13 cellular contexts compared by ENCODE assay signal in genomic region chr17:28524476-28525415, GRCh38. TPM values are rescaled to one million over a fixed set of nuclear protein-coding genes. Genes with fewer than 3 reads are reported as not detected.
DNase-seq lines count a peak whose midpoint lies in the region; ATAC-seq, FAIRE-seq and TF ChIP-seq lines count a peak whose summit lies in the region.
"Had no signal": no experiment of that assay in that cellular context is flagged by ENCODE, and none has a peak within 500 bp of the region (broad histone marks: within the 10 kb centered on the region; RNA-seq: fewer than 3 reads in every experiment).

No MANE protein-coding gene starts in this region.

- TF ChIP-seq CTCF in breast epithelium (IDR thresholded peaks at IDR 0.05): no peak
- TF ChIP-seq CTCF in lung (IDR thresholded peaks at IDR 0.05; ENCODE audit: control extremely low read depth, extremely low read depth): no peak
- TF ChIP-seq CTCF in glutamatergic neuron (IDR thresholded peaks at IDR 0.05; ENCODE audit: partially characterized antibody, unreplicated experiment): no peak

- H3K9me3 ChIP-seq in breast epithelium (no peaks in the 10 kb centered on the region), lung (ENCODE audit: control insufficient read depth in 2 of 2, insufficient read depth in 1 of 2, low read length in 1 of 2) (no peaks in the 10 kb centered on the region)

- H3K4me3 Mint-ChIP-seq in glutamatergic neuron (ENCODE audit: unreplicated experiment): no peak overlapping the region
- H3K4me3 Mint-ChIP-seq: natural killer cell treated with Interleukin-12 subunit alpha and Interleukin-12 subunit beta and Interleukin-15 and Interleukin-18, amount 100 ng/mL, for 72 hours; T-helper 1 cell treated with Interleukin-12 subunit alpha and Interleukin-12 subunit beta and Interleukin-4 antibody, amounts not matched to agents 30 μg/mL and 1 μg/mL, for 36 hours had no signal

- no peak for FAIRE-seq in urothelium cell line (lab: Jason Lieb, UNC)
- FAIRE-seq: endometrium, GM12891 had no signal

- DNase-seq in SIG-M5 treated with dmso at 0.1 percent for 504 hours (lab: John Stamatoyannopoulos, UW; ENCODE audit: unreplicated experiment): peak; percentile 49
- DNase-seq in SIG-M5 (lab: John Stamatoyannopoulos, UW): no peak
- peak; percentile 61 to 71 for DNase-seq in breast epithelium (ENCODE audit: low spot score in 2 of 2)
- peak; percentile 75 for DNase-seq in lung (ENCODE audit: low spot score)
- DNase-seq in urothelium cell line (ENCODE audit: low spot score): peak; percentile 26
- DNase-seq in NCI-H748 (lab: John Stamatoyannopoulos, UW; ENCODE audit: unreplicated experiment): no peak
- no peak for DNase-seq in glutamatergic neuron
- no peak for DNase-seq in OCI-M2 (lab: John Stamatoyannopoulos, UW; ENCODE audit: unreplicated experiment)

- peaks cover 0 to 9% of the 10 kb centered on the region in 2 donors for H3K4me1 ChIP-seq in breast epithelium
- no peaks in the 10 kb centered on the region for H3K4me1 ChIP-seq in lung (ENCODE audit: control insufficient read depth in 2 of 2, insufficient read depth in 2 of 2, low read length in 2 of 2)

- H3K36me3 ChIP-seq in breast epithelium (no peaks in the 10 kb centered on the region), lung (ENCODE audit: control insufficient read depth in 2 of 2, insufficient read depth in 2 of 2, low read length in 2 of 2) (no peaks in the 10 kb centered on the region)

- H3K9me3 Mint-ChIP-seq in glutamatergic neuron (ENCODE audit: unreplicated experiment): peaks cover 6% of the 10 kb centered on the region
- H3K9me3 Mint-ChIP-seq: natural killer cell treated with Interleukin-12 subunit alpha and Interleukin-12 subunit beta and Interleukin-15 and Interleukin-18, amount 100 ng/mL, for 72 hours; T-helper 1 cell treated with Interleukin-12 subunit alpha and Interleukin-12 subunit beta and Interleukin-4 antibody, amounts not matched to agents 30 μg/mL and 1 μg/mL, for 36 hours had no signal

- H3K27ac Mint-ChIP-seq in glutamatergic neuron (ENCODE audit: unreplicated experiment): no peak overlapping the region
- H3K27ac Mint-ChIP-seq: natural killer cell treated with Interleukin-12 subunit alpha and Interleukin-12 subunit beta and Interleukin-15 and Interleukin-18, amount 100 ng/mL, for 72 hours; T-helper 1 cell treated with Interleukin-12 subunit alpha and Interleukin-12 subunit beta and Interleukin-4 antibody, amounts not matched to agents 30 μg/mL and 1 μg/mL, for 36 hours had no signal

- peak overlapping the region; percentile 82 to 85 for H3K27ac ChIP-seq in breast epithelium
- H3K27ac ChIP-seq in lung (ENCODE audit: low read depth in 1 of 2, low read length in 1 of 2): peak overlapping the region in 1 of 2 donors; percentile 53

- H3K36me3 Mint-ChIP-seq in glutamatergic neuron (ENCODE audit: unreplicated experiment): no peaks in the 10 kb centered on the region
- H3K36me3 Mint-ChIP-seq: natural killer cell treated with Interleukin-12 subunit alpha and Interleukin-12 subunit beta and Interleukin-15 and Interleukin-18, amount 100 ng/mL, for 72 hours had no signal

- 75 to 88% methylated on average over 25 of the region's 25 CpGs for WGBS in lung, 2 donors

- H3K27me3 ChIP-seq in breast epithelium (no peaks in the 10 kb centered on the region), lung (ENCODE audit: control insufficient read depth, insufficient read depth) (no peaks in the 10 kb centered on the region)

- H3K4me3 ChIP-seq in breast epithelium (peak overlapping the region in 1 of 3 donors; percentile 5), lung (no peak overlapping the region)

- TF ChIP-seq POLR2A in breast epithelium (IDR thresholded peaks at IDR 0.05): no peak

- H3K27me3 Mint-ChIP-seq in glutamatergic neuron (ENCODE audit: unreplicated experiment): peaks cover 6% of the 10 kb centered on the region
- H3K27me3 Mint-ChIP-seq: natural killer cell treated with Interleukin-12 subunit alpha and Interleukin-12 subunit beta and Interleukin-15 and Interleukin-18, amount 100 ng/mL, for 72 hours had no signal

- ATAC-seq in lung (ENCODE audit: insufficient read depth, low FRiP score): peak; percentile 71
- ATAC-seq: natural killer cell treated with Interleukin-12 subunit alpha and Interleukin-12 subunit beta and Interleukin-15 and Interleukin-18, amount 100 ng/mL, for 72 hours had no signal

- peaks cover 17% of the 10 kb centered on the region for H3K4me1 Mint-ChIP-seq in glutamatergic neuron (ENCODE audit: low read depth, unreplicated experiment)

- intact Hi-C loops in breast epithelium (cut with DNase I; ENCODE audit: low total_unique reads): no loop called here

RNA-seq across cellular contexts. Expression of gene FOXN1, which starts 18.6 kb away (rescaled TPM):
- total RNA-seq in breast epithelium (under 1 TPM in 1 of 3 donors, not detected in 2; 0.29 TPM), lung (under 1 TPM in 1 of 2 donors, not detected in 1; 0.25 TPM), glutamatergic neuron (ENCODE audit: unreplicated experiment) (not detected)
- under 1 TPM; 0.13 to 0.18 TPM for polyA plus RNA-seq in lung
- total RNA-seq: A673; natural killer cell treated with Interleukin-12 subunit alpha and Interleukin-12 subunit beta and Interleukin-15 and Interleukin-18, amount 100 ng/mL, for 72 hours had no signal

RNA-seq across cellular contexts. Expression of gene UNC119, which starts 27.7 kb away (rescaled TPM):
- total RNA-seq in breast epithelium (10 to 100 TPM; 19.2 to 34.1 (median 32.9) TPM), lung (10 to 100 TPM; 29.2 to 34.2 TPM), glutamatergic neuron (ENCODE audit: unreplicated experiment) (57.2 TPM)
- polyA plus RNA-seq in lung: 10 to 100 TPM; 19.0 to 40.0 TPM

RNA-seq across cellular contexts. Expression of gene PIGS, which starts 46.6 kb away (rescaled TPM):
- total RNA-seq in breast epithelium: 10 to 100 TPM; 35.4 to 63.5 (median 53.3) TPM
- 10 to 100 TPM; 43.2 to 71.3 TPM for total RNA-seq in lung
- 10 to 100 TPM in 1 of 2 donors, 1 to 10 TPM in 1; 10.0 to 71.9 TPM for polyA plus RNA-seq in lung
- 63.1 TPM for total RNA-seq in glutamatergic neuron (ENCODE audit: unreplicated experiment)

RNA-seq across cellular contexts. Expression of gene SLC13A2, which starts 51.3 kb away (rescaled TPM):
- total RNA-seq in breast epithelium: 1 to 10 TPM in 1 of 3 donors, under 1 TPM in 1, not detected in 1; 0.66 to 4.0 TPM
- under 1 TPM in 1 of 2 donors, not detected in 1; 0.15 TPM for total RNA-seq in lung
- under 1 TPM; 0.02 to 0.06 TPM for polyA plus RNA-seq in lung
- not detected for total RNA-seq in glutamatergic neuron (ENCODE audit: unreplicated experiment)
- total RNA-seq: A673; natural killer cell treated with Interleukin-12 subunit alpha and Interleukin-12 subunit beta and Interleukin-15 and Interleukin-18, amount 100 ng/mL, for 72 hours had no signal

RNA-seq across cellular contexts. Expression of gene ALDOC, which starts 51.9 kb away (rescaled TPM):
- total RNA-seq in breast epithelium: 100 to 1,000 TPM in 1 of 3 donors, 10 to 100 TPM in 2; 19.7 to 191 (median 40.7) TPM
- 10 to 100 TPM; 21.0 to 40.3 TPM for total RNA-seq in lung
- 10 to 100 TPM; 15.5 to 52.5 TPM for polyA plus RNA-seq in lung
- 50.9 TPM for total RNA-seq in glutamatergic neuron (ENCODE audit: unreplicated experiment)

Comparison
In these comparisons a context has a peak if more than half of its experiments do, and no peak if none do; other contexts are left out.
1. DNase-seq: peak in SIG-M5 treated with dmso at 0.1 percent for 504 hours (single experiment), breast epithelium (2 of 2), lung (single experiment) and urothelium cell line (single experiment); none in SIG-M5 (single experiment), NCI-H748 (single experiment), glutamatergic neuron (single experiment) and OCI-M2 (single experiment).